ENCODE assay signal across 8 cellular contexts in the genomic region with DNA sequence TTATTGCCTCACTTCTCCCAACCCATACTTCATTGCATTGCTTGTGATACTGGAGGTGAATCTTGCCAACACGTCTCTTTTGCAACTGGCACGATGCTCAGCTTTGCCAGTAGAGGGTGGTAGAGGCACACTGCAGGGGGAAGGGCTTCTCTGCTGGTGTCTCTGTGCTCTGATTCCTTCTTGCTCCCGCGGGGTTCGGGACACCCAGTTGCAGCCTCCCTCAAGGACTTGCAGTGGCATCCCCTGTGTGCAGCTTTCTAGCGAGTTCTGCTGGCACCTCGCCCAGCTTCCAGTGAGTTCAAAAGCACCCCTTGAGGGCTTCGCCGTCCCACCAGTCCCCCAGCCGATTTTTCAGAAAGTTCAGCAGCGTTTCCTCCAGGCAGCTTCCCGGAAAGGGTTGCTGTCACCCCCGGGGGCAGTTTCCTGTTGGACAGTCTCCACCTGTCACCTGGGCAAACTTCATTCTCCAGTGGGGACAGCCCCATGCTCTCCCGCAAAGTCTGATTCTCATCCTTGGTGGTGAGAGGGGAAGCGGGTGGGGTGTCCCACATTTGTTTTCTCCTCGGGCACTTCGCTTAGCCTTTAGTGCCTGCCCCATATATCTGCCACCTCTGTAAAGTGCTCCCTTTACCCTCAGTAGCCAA. TPM values are rescaled to one million over a fixed set of nuclear protein-coding genes. Genes with fewer than 3 reads are reported as not detected.
DNase-seq lines count a peak whose midpoint lies in the region; ATAC-seq and TF ChIP-seq lines count a peak whose summit lies in the region.

No MANE protein-coding gene starts in this region.

- peaks cover 21% of the 10 kb centered on the region for H3K27me3 Mint-ChIP-seq in T-helper 17 cell

- no peaks in the 10 kb centered on the region for H3K79me2 ChIP-seq in smooth muscle cell (ENCODE audit: low read depth)

- H3K4me1 ChIP-seq in ascending aorta (no peaks in the 10 kb centered on the region), iPS-15b (ENCODE audit: control insufficient read depth, insufficient read depth, low read length) (peaks cover 2% of the 10 kb centered on the region), smooth muscle cell (ENCODE audit: low read depth) (no peaks in the 10 kb centered on the region)

- WGBS in smooth muscle cell (ENCODE audit: low lambda C conversion rate): 41% methylated on average over 17 of the region's 17 CpGs

- peak; percentile 100 for TF ChIP-seq CTCF in GM12872 (IDR thresholded peaks at IDR 0.05; ENCODE audit: insufficient read depth, low read depth, low read length)
- TF ChIP-seq CTCF in ascending aorta (IDR thresholded peaks at IDR 0.05): peak; percentile 43 to 67 (median 58)
- TF ChIP-seq CTCF in smooth muscle cell (IDR thresholded peaks at IDR 0.05; ENCODE audit: borderline replicate concordance, insufficient read depth, poor library complexity, severe bottlenecking): peak; percentile 70

- H3K36me3 Mint-ChIP-seq in T-helper 17 cell (ENCODE audit: low read depth): no peaks in the 10 kb centered on the region

- H3K4me3 ChIP-seq in ascending aorta (peak overlapping the region in 1 of 2 donors; percentile 24), iPS-15b (ENCODE audit: low read depth, low read length) (peak overlapping the region; percentile 46), smooth muscle cell (peak overlapping the region; percentile 32)

- H3K36me3 ChIP-seq in ascending aorta (no peaks in the 10 kb centered on the region), iPS-15b (ENCODE audit: control insufficient read depth, insufficient read depth, low read length) (no peaks in the 10 kb centered on the region), smooth muscle cell (ENCODE audit: low read depth) (no peaks in the 10 kb centered on the region)

- ATAC-seq in HG02642 (IDR thresholded peaks at IDR 0.05; ENCODE audit: poor library complexity, unreplicated experiment) (peak; percentile 83), T-helper 17 cell (peak; percentile 89)

- no peaks in the 10 kb centered on the region for H3K27me3 ChIP-seq in ascending aorta
- peaks cover 24% of the 10 kb centered on the region for H3K27me3 ChIP-seq in iPS-15b (ENCODE audit: control insufficient read depth, insufficient read depth, low read length)
- peaks cover 25% of the 10 kb centered on the region for H3K27me3 ChIP-seq in smooth muscle cell (ENCODE audit: low read depth)

- peaks cover 15% of the 10 kb centered on the region for H3K4me1 Mint-ChIP-seq in T-helper 17 cell

- H3K27ac ChIP-seq in ascending aorta (no peak overlapping the region), smooth muscle cell (ENCODE audit: low read depth) (no peak overlapping the region)

- no peak overlapping the region for H2AFZ ChIP-seq in smooth muscle cell (ENCODE audit: low read depth)

- peak overlapping the region; percentile 93 for H3K27ac Mint-ChIP-seq in T-helper 17 cell

- no peaks in the 10 kb centered on the region for H4K20me1 ChIP-seq in smooth muscle cell (ENCODE audit: low read depth)

- intact Hi-C loops in ascending aorta (cut with DNase I): no loop called here

- H3F3A ChIP-seq in smooth muscle cell (ENCODE audit: low read depth): no peaks in the 10 kb centered on the region

- DNase-seq in NCI-H1417 (lab: John Stamatoyannopoulos, UW) (peak; percentile 61 to 87 (median 61)), T-helper 17 cell (peak; percentile 18 to 55 (median 26)), ascending aorta (ENCODE audit: low spot score in 2 of 2) (peak in 1 of 2 donors; percentile 73), smooth muscle cell (lab: John Stamatoyannopoulos, UW; ENCODE audit: unreplicated experiment) (no peak), cortex of kidney (lab: John Stamatoyannopoulos, UW) (no peak)

- H3K4me2 ChIP-seq in smooth muscle cell: no peak overlapping the region

- H3K9ac ChIP-seq in iPS-15b (ENCODE audit: low read depth, low read length) (no peak overlapping the region), smooth muscle cell (ENCODE audit: low read depth) (no peak overlapping the region)

- H3K4me3 Mint-ChIP-seq in T-helper 17 cell: peak overlapping the region; percentile 90

- H3K9me3 ChIP-seq in T-helper 17 cell (ENCODE audit: control insufficient read depth, low read length, poor library complexity, severe bottlenecking): no peaks in the 10 kb centered on the region
- H3K9me3 ChIP-seq in ascending aorta: no peaks in the 10 kb centered on the region
- no peaks in the 10 kb centered on the region for H3K9me3 ChIP-seq in iPS-15b (ENCODE audit: control insufficient read depth, insufficient read depth, low read length)
- no peaks in the 10 kb centered on the region for H3K9me3 ChIP-seq in smooth muscle cell (replicated peaks; ENCODE audit: low read depth)

RNA-seq across cellular contexts. Expression of gene EN1, which starts 35.4 kb away (rescaled TPM):
- total RNA-seq in T-helper 17 cell (not detected), ascending aorta (not detected), smooth muscle cell (3.0 TPM in 2 replicates)
- polyA plus RNA-seq in smooth muscle cell: 3.4 and 12.9 TPM in 2 replicates

RNA-seq across cellular contexts. Expression of gene MARCO, which starts 59.2 kb away (rescaled TPM):
- not detected for total RNA-seq in T-helper 17 cell
- total RNA-seq in ascending aorta: 28.4 TPM
- not detected in 2 replicates for total RNA-seq in smooth muscle cell
- polyA plus RNA-seq in smooth muscle cell: not detected in 2 replicates

Comparison
In these comparisons a context has a peak if more than half of its experiments do, and no peak if none do; other contexts are left out.
1. DNase-seq: peak in NCI-H1417 (3 of 3) and T-helper 17 cell (3 of 3); none in smooth muscle cell (single experiment) and cortex of kidney (single experiment).
2. RNA of gene MARCO, which starts 59.2 kb away (total RNA-seq): 28.4 TPM in ascending aorta (single experiment); not detected in T-helper 17 cell and not detected in smooth muscle cell; every median in the first group is over 10 times any median in the second.
3. Peak in every context shown above with its lines, with median percentiles within 50 percentile points of each other: CTCF ChIP-seq.